11 cellular contexts compared by ENCODE assay signal in genomic region chr20:54267510-54268003, GRCh38. TPM values are rescaled to one million over a fixed set of nuclear protein-coding genes. Genes with fewer than 3 reads are reported as not detected.
DNase-seq lines count a peak whose midpoint lies in the region; ATAC-seq and TF ChIP-seq lines count a peak whose summit lies in the region.
"Had no signal": no experiment of that assay in that cellular context is flagged by ENCODE, and none has a peak within 500 bp of the region (broad histone marks: within the 10 kb centered on the region; RNA-seq: fewer than 3 reads in every experiment).

No MANE protein-coding gene starts in this region.

- no peaks in the 10 kb centered on the region for H3F3A ChIP-seq in GM23248 (ENCODE audit: insufficient read depth)

- no peaks in the 10 kb centered on the region for H3K9me3 ChIP-seq in GM23248 (ENCODE audit: low read depth)
- no peaks in the 10 kb centered on the region for H3K9me3 ChIP-seq in NT2/D1 (ENCODE audit: insufficient read depth, low read length)
- H3K9me3 ChIP-seq in endodermal cell (ENCODE audit: control insufficient read depth, low read length), result no peaks in the 10 kb centered on the region
- H3K9me3 ChIP-seq in neuronal stem cell (replicated peaks in 1 of 2; ENCODE audit: control insufficient read depth in 2 of 2, insufficient read depth in 1 of 2, low read depth in 1 of 2, low read length in 2 of 2), result no peaks in the 10 kb centered on the region

- TF ChIP-seq CTCF in endodermal cell (conservative IDR thresholded peaks at IDR 0.05), result no peak

- H2BK120ac ChIP-seq in neuronal stem cell (ENCODE audit: low read depth, low read length), result no peak overlapping the region

- H4K91ac ChIP-seq in neuronal stem cell (ENCODE audit: low read depth, low read length, poor library complexity), result no peak overlapping the region

- peaks cover 11% of the 10 kb centered on the region for H3K4me1 Mint-ChIP-seq in endodermal cell

- H3K36me3 ChIP-seq in GM23248 (ENCODE audit: low read depth), result no peaks in the 10 kb centered on the region
- no peaks in the 10 kb centered on the region for H3K36me3 ChIP-seq in NT2/D1 (ENCODE audit: insufficient read depth, insufficient read length, low read length)
- no peaks in the 10 kb centered on the region for H3K36me3 ChIP-seq in endodermal cell (ENCODE audit: control insufficient read depth, insufficient read depth, low read length)
- no peaks in the 10 kb centered on the region for H3K36me3 ChIP-seq in neuronal stem cell (replicated peaks in 1 of 2; ENCODE audit: control insufficient read depth in 2 of 2, insufficient read depth in 2 of 2, low read length in 2 of 2)

- H3K4ac ChIP-seq in neuronal stem cell (ENCODE audit: low read length), result no peak overlapping the region

- H3K4me3 ChIP-seq in GM23248, result no peak overlapping the region
- no peak overlapping the region for H3K4me3 ChIP-seq in NT2/D1 (ENCODE audit: insufficient read length, low read depth)
- H3K4me3 ChIP-seq in endodermal cell (ENCODE audit: low read length), result no peak overlapping the region
- H3K4me3 ChIP-seq in neuronal stem cell (ENCODE audit: low read length in 2 of 2), result no peak overlapping the region
- H3K4me3 ChIP-seq: K562 had no signal

- in situ Hi-C loops in GM23248 (cut with MboI), result no loop called here

- H2BK5ac ChIP-seq in neuronal stem cell (ENCODE audit: low read length), result no peak overlapping the region

- DNase-seq in GM23248 (peak; percentile 30), NT2/D1 (ENCODE audit: low read depth, low spot score) (peak; percentile 40), endodermal cell (peak; percentile 70), neuronal stem cell (ENCODE audit: low spot score) (no peak), ecto neural progenitor cell (ENCODE audit: low spot score) (no peak), NCI-H128 (lab: John Stamatoyannopoulos, UW; ENCODE audit: unreplicated experiment) (no peak)
- DNase-seq: activated T-cell treated with anti-CD3 and anti-CD28 coated beads, Interleukin-2, amount 50 U/mL, for 24 hours; cortex of kidney had no signal

- no peak overlapping the region for H3K18ac ChIP-seq in neuronal stem cell (ENCODE audit: low read length)

- H3K27ac ChIP-seq in GM23248, result no peak overlapping the region
- peak overlapping the region; percentile 8 for H3K27ac ChIP-seq in endodermal cell (ENCODE audit: low read depth, low read length)
- H3K27ac ChIP-seq in neuronal stem cell (replicated peaks; ENCODE audit: low read length), result peak overlapping the region; percentile 23

- H3K4me1 ChIP-seq in GM23248 (ENCODE audit: insufficient read depth) (no peaks in the 10 kb centered on the region), NT2/D1 (ENCODE audit: insufficient read depth, insufficient read length) (peaks cover 4% of the 10 kb centered on the region), endodermal cell (ENCODE audit: control insufficient read depth, insufficient read depth, low read length) (no peaks in the 10 kb centered on the region), neuronal stem cell (ENCODE audit: control insufficient read depth in 2 of 2, insufficient read depth in 1 of 2, low read depth in 1 of 2, low read length in 2 of 2) (peaks cover 6 to 25% of the 10 kb centered on the region in 2 donors)

- H3K4me3 Mint-ChIP-seq in endodermal cell, result no peak overlapping the region
- H3K4me3 Mint-ChIP-seq: activated T-cell treated with anti-CD3 and anti-CD28 coated beads, Interleukin-2, amount 50 U/mL, for 24 hours had no signal

- no peaks in the 10 kb centered on the region for H4K20me1 ChIP-seq in GM23248 (ENCODE audit: insufficient read depth)

- H3K4me2 ChIP-seq in GM23248 (ENCODE audit: unreplicated experiment), result no peak overlapping the region
- H3K4me2 ChIP-seq in neuronal stem cell (ENCODE audit: insufficient read depth, low read length, poor library complexity, severe bottlenecking), result no peak overlapping the region

- no peak overlapping the region for H4K8ac ChIP-seq in neuronal stem cell (ENCODE audit: low read depth, low read length)

- no peak overlapping the region for H3K27ac Mint-ChIP-seq in endodermal cell

- no peaks in the 10 kb centered on the region for H3K79me1 ChIP-seq in neuronal stem cell (ENCODE audit: low read depth, low read length)

- no peaks in the 10 kb centered on the region for H3K9me3 Mint-ChIP-seq in endodermal cell
- H3K9me3 Mint-ChIP-seq: activated T-cell treated with anti-CD3 and anti-CD28 coated beads, Interleukin-2, amount 50 U/mL, for 24 hours had no signal

- no peak overlapping the region for H3K14ac ChIP-seq in neuronal stem cell (ENCODE audit: low read length)

- H3K79me2 ChIP-seq in GM23248 (ENCODE audit: insufficient read depth), result no peaks in the 10 kb centered on the region

- ATAC-seq in GM21423 (IDR thresholded peaks at IDR 0.05; ENCODE audit: unreplicated experiment), result no peak
- ATAC-seq in GM21515 (IDR thresholded peaks at IDR 0.05; ENCODE audit: unreplicated experiment), result no peak
- ATAC-seq: K562 had no signal

- H3K27me3 Mint-ChIP-seq in endodermal cell (ENCODE audit: insufficient read depth), result peaks cover 3% of the 10 kb centered on the region

- H3K9ac ChIP-seq in GM23248, result no peak overlapping the region
- H3K9ac ChIP-seq in NT2/D1 (ENCODE audit: insufficient read length, low read depth), result no peak overlapping the region
- no peak overlapping the region for H3K9ac ChIP-seq in endodermal cell (ENCODE audit: extremely low read depth, low read length, poor library complexity, severe bottlenecking)
- H3K9ac ChIP-seq in neuronal stem cell (ENCODE audit: low read depth, low read length, poor library complexity), result no peak overlapping the region

- no peak overlapping the region for H3K23ac ChIP-seq in neuronal stem cell (ENCODE audit: low read depth, low read length, poor library complexity)

- H2BK15ac ChIP-seq in neuronal stem cell (ENCODE audit: low read length), result no peak overlapping the region

- WGBS in GM23248 (ENCODE audit: low coverage in 1 of 2, low lambda C conversion rate in 2 of 2, missing lambda C conversion rate in 2 of 2), 2 experiments, result 68 to 70% methylated on average over 4 of the region's 4 CpGs
- 59 to 75% methylated on average over 3 to 4 of the region's 4 CpGs for WGBS in endodermal cell (ENCODE audit: insufficient coverage in 1 of 2, insufficient read length in 1 of 2), 2 experiments
- no CpG with 5 or more reads among the region's 4 CpGs for WGBS in neuronal stem cell (ENCODE audit: extremely low coverage in 2 of 2, insufficient read length in 2 of 2, insufficient replicate concordance in 1 of 2), 2 donors

- H3K36me3 Mint-ChIP-seq in endodermal cell (ENCODE audit: low read depth), result no peaks in the 10 kb centered on the region

- H2BK12ac ChIP-seq in neuronal stem cell (ENCODE audit: low read length), result no peak overlapping the region

- H3K27me3 ChIP-seq in GM23248 (replicated peaks; ENCODE audit: insufficient read depth) (no peaks in the 10 kb centered on the region), NT2/D1 (ENCODE audit: insufficient read depth, insufficient read length) (no peaks in the 10 kb centered on the region), endodermal cell (ENCODE audit: control insufficient read depth, insufficient read depth, low read length, poor library complexity, severe bottlenecking) (no peaks in the 10 kb centered on the region), neuronal stem cell (ENCODE audit: control insufficient read depth in 3 of 3, insufficient read depth in 3 of 3, low read depth in 1 of 3, low read length in 3 of 3) (no peaks in the 10 kb centered on the region)

- H3K9me2 ChIP-seq in GM23248 (ENCODE audit: insufficient read depth), result no peaks in the 10 kb centered on the region; the same call in 1 of the 2 replicates

- no peak overlapping the region for H2AFZ ChIP-seq in GM23248
- peak overlapping the region; percentile 41 for H2AFZ ChIP-seq in neuronal stem cell (ENCODE audit: low read length)

- no peak overlapping the region for H2AK5ac ChIP-seq in neuronal stem cell (ENCODE audit: low read depth, low read length)

RNA-seq across cellular contexts. Expression of gene PFDN4, which starts 59.7 kb away (rescaled TPM):
- 64.5 and 70.9 TPM in 2 replicates for total RNA-seq in GM23248 (2014; rRNA removed; shearing (Covaris generic))
- polyA plus RNA-seq in GM23248 (2016; fragmentation: Nextera tagmentation; extraction: Ambion mirVana), result 80.1 and 83.6 TPM in 2 replicates
- total RNA-seq in endodermal cell, result 10 to 100 TPM; 72.7 to 89.8 TPM
- polyA plus RNA-seq in endodermal cell (2013, experiment 1 of 2), result 99.5 TPM
- polyA plus RNA-seq in endodermal cell (2013, experiment 2 of 2), result 128 TPM
- polyA plus RNA-seq in neuronal stem cell (2013, experiment 1 of 2), result 149 TPM
- polyA plus RNA-seq in neuronal stem cell (2013, experiment 2 of 2), result 155 TPM

Comparison
In these comparisons a context has a peak if more than half of its experiments do, and no peak if none do; other contexts are left out.
1. DNase-seq: peak in GM23248 (single experiment), NT2/D1 (single experiment) and endodermal cell (single experiment); none in neuronal stem cell (single experiment), ecto neural progenitor cell (single experiment) and NCI-H128 (single experiment).